ENCODE assay signal across 18 cellular contexts in genomic region chr5:154817815-154818214, GRCh38. TPM values are rescaled to one million over a fixed set of nuclear protein-coding genes. Genes with fewer than 3 reads are reported as not detected.
"Had no signal": no experiment of that assay in that cellular context is flagged by ENCODE, and none has a peak within 500 bp of the region (broad histone marks: within the 10 kb centered on the region; RNA-seq: fewer than 3 reads in every experiment).

No MANE protein-coding gene starts in this region.

- H3K9ac ChIP-seq: parathyroid adenoma had no signal

- ATAC-seq: body of pancreas; stimulated activated naive CD8-positive, alpha-beta T cell treated with anti-CD3 and anti-CD28 coated beads, Interleukin-15, Interleukin-2, amounts not matched to agents 100 U/mL and 50 U/mL, for 24 hours; upper lobe of right lung had no signal

- H3K4me3 ChIP-seq: body of pancreas, testis, upper lobe of right lung had no signal

- H3K9me3 ChIP-seq: body of pancreas, neutrophil, testis, upper lobe of right lung had no signal

- DNase-seq: activated CD4-positive, alpha-beta T cell treated with anti-CD3 and anti-CD28 coated beads, Interleukin-2, amount 10 ng/mL, durations not matched to agents 7 days and 5 days; activated CD4-positive, CD25-positive, alpha-beta regulatory T cell; activated naive CD4-positive, alpha-beta T cell treated with anti-CD3 and anti-CD28 coated beads, Interleukin-2, amount 50 U/mL, for 16 hours; amygdala; body of pancreas; cortex of kidney; effector CD4-positive, alpha-beta T cell; foreskin fibroblast; glutamatergic neuron; kidney glomerular epithelial cell; stimulated activated CD4-positive, alpha-beta T cell treated with anti-CD3 and anti-CD28 coated beads, Interleukin-15, amount 100 ng/mL, for 24 hours; stimulated activated CD4-positive, alpha-beta T cell treated with anti-CD3 and anti-CD28 coated beads, Interleukin-4, amount 100 ng/mL, for 1 hour; stimulated activated naive CD8-positive, alpha-beta T cell treated with anti-CD3 and anti-CD28 coated beads, Interleukin-15, Interleukin-2, amounts not matched to agents 100 U/mL and 50 U/mL, for 24 hours; testis; upper lobe of right lung had no signal

- H3K27ac ChIP-seq: body of pancreas, neutrophil had no signal

- FAIRE-seq: TTC549 had no signal

- H3K4me1 ChIP-seq: body of pancreas, upper lobe of right lung had no signal

- H3K27me3 Mint-ChIP-seq: activated CD4-positive, alpha-beta T cell treated with anti-CD3 and anti-CD28 coated beads, Interleukin-2, amount 10 ng/mL, durations not matched to agents 7 days and 5 days had no signal

- H3K9me3 Mint-ChIP-seq: activated CD4-positive, alpha-beta T cell treated with anti-CD3 and anti-CD28 coated beads, Interleukin-2, amount 10 ng/mL, durations not matched to agents 7 days and 5 days had no signal

- H3K27me3 ChIP-seq: body of pancreas, neutrophil, testis, upper lobe of right lung had no signal

- H3K4me3 Mint-ChIP-seq: activated CD4-positive, alpha-beta T cell treated with anti-CD3 and anti-CD28 coated beads, Interleukin-2, amount 10 ng/mL, durations not matched to agents 7 days and 5 days had no signal

RNA-seq across cellular contexts. Expression of gene FAXDC2, which starts 32.6 kb away (rescaled TPM):
- total RNA-seq: activated CD4-positive, alpha-beta T cell treated with anti-CD3 and anti-CD28 coated beads, Interleukin-2, amount 10 ng/mL, durations not matched to agents 7 days and 5 days had no signal
